Comparison of ENCODE assay signal across 13 cellular contexts in genomic region chr20:20680991-20681508, GRCh38. TPM values are rescaled to one million over a fixed set of nuclear protein-coding genes. Genes with fewer than 3 reads are reported as not detected.
A peak's percentile ranks its signal among the peaks of the same experiment; 100 is the strongest.
DNase-seq lines count a peak whose midpoint lies in the region; ATAC-seq and TF ChIP-seq lines count a peak whose summit lies in the region.
"Had no signal": no experiment of that assay in that cellular context is flagged by ENCODE, and none has a peak within 500 bp of the region (broad histone marks: within the 10 kb centered on the region; RNA-seq: fewer than 3 reads in every experiment).

No MANE protein-coding gene starts in this region.

- TF ChIP-seq POLR2A in spleen (IDR thresholded peaks at IDR 0.05) = no peak

- no peaks in the 10 kb centered on the region for H3K9me3 ChIP-seq in CD4-positive, alpha-beta memory T cell (ENCODE audit: control insufficient read depth in 1 of 2, low read length in 2 of 2)
- H3K9me3 ChIP-seq in spleen = no peaks in the 10 kb centered on the region
- H3K9me3 ChIP-seq: SJCRH30, thoracic aorta had no signal

- ATAC-seq in left colon (peak; percentile 20), GM19455 (IDR thresholded peaks at IDR 0.05; ENCODE audit: unreplicated experiment) (no peak)

- no peaks in the 10 kb centered on the region for H3K4me1 ChIP-seq in CD4-positive, alpha-beta memory T cell (ENCODE audit: insufficient read depth, low read length)
- H3K4me1 ChIP-seq in spleen = peaks cover 0 to 58% (median 22%) of the 10 kb centered on the region in 6 donors
- H3K4me1 ChIP-seq: SJCRH30 had no signal

- H3K36me3 Mint-ChIP-seq in CD4-positive, alpha-beta memory T cell = peaks cover 27 to 28% of the 10 kb centered on the region in 2 donors

- POLR2A ChIA-PET in CD4-positive, alpha-beta memory T cell (lab: Charles Lee; ENCODE audit: partially characterized antibody) = no interaction called here

- H3K4me3 Mint-ChIP-seq in CD4-positive, alpha-beta memory T cell = no peak overlapping the region

- DNase-seq in CD4-positive, alpha-beta memory T cell = no peak
- DNase-seq in GM20000 (ENCODE audit: low spot score) (peak; percentile 22), NCI-H510A (lab: John Stamatoyannopoulos, UW) (peak; percentile 16), left colon (no peak), inferior parietal cortex (ENCODE audit: extremely low spot score) (no peak), spleen (no peak), NCI-H2196 treated with DMSO at 0.1 percent for 48 hours (lab: John Stamatoyannopoulos, UW; ENCODE audit: unreplicated experiment) (no peak)
- DNase-seq: C1 segment of cervical spinal cord; NCI-H146; SJCRH30; stimulated activated CD4-positive, alpha-beta T cell treated with anti-CD3 and anti-CD28 coated beads, Interleukin-4, amount 100 ng/mL, for 1 hour had no signal

- WGBS in spleen, 5 donors = 38 to 50% (median 45%) methylated on average over 7 of the region's 7 CpGs

- TF ChIP-seq CTCF in GM20000 (IDR thresholded peaks at IDR 0.05; ENCODE audit: extremely low read depth, missing control alignments) = no peak
- TF ChIP-seq CTCF in spleen (IDR thresholded peaks at IDR 0.05 in 8 of 11, conservative IDR thresholded peaks at IDR 0.05 in 3 of 11) = no peak

- peaks cover 46 to 70% (median 57%) of the 10 kb centered on the region in 4 donors for H3K4me1 Mint-ChIP-seq in CD4-positive, alpha-beta memory T cell

- peaks cover 0 to 1% (median 0%) of the 10 kb centered on the region in 8 donors for H3K9me3 Mint-ChIP-seq in CD4-positive, alpha-beta memory T cell

- H3K27me3 Mint-ChIP-seq in CD4-positive, alpha-beta memory T cell = no peaks in the 10 kb centered on the region

- H3K4me3 ChIP-seq in CD4-positive, alpha-beta memory T cell (ENCODE audit: low read length in 2 of 2) = no peak overlapping the region
- H3K4me3 ChIP-seq in spleen = no peak overlapping the region
- H3K4me3 ChIP-seq: SJCRH30, thoracic aorta had no signal

- CTCF ChIA-PET in CD4-positive, alpha-beta memory T cell (lab: Charles Lee; ENCODE audit: partially characterized antibody) = no interaction called here

- no peaks in the 10 kb centered on the region for H3K27me3 ChIP-seq in CD4-positive, alpha-beta memory T cell (ENCODE audit: insufficient read depth, low read length)
- H3K27me3 ChIP-seq in spleen (replicated peaks in 1 of 7) = no peaks in the 10 kb centered on the region
- H3K27me3 ChIP-seq: SJCRH30 had no signal

- H3K27ac Mint-ChIP-seq in CD4-positive, alpha-beta memory T cell = peak overlapping the region in 6 of 7 donors; percentile 28 to 77 (median 62)

- no peak overlapping the region for H3K27ac ChIP-seq in CD4-positive, alpha-beta memory T cell (ENCODE audit: low read depth, low read length)
- peak overlapping the region in 3 of 8 donors; percentile 42 to 70 (median 45) for H3K27ac ChIP-seq in spleen
- H3K27ac ChIP-seq: SJCRH30, thoracic aorta had no signal

- H3K36me3 ChIP-seq in CD4-positive, alpha-beta memory T cell (ENCODE audit: insufficient read depth, low read length) = no peaks in the 10 kb centered on the region
- peaks cover 0 to 24% (median 0%) of the 10 kb centered on the region in 6 donors for H3K36me3 ChIP-seq in spleen
- H3K36me3 ChIP-seq: SJCRH30, thoracic aorta had no signal

- intact Hi-C loops in CD4-positive, alpha-beta memory T cell (cut with micrococcal nuclease) = no loop called here
- intact Hi-C loops in left colon (cut with DNase I, micrococcal nuclease) = no loop called here
- intact Hi-C loops in spleen (cut with DNase I; ENCODE audit: low total_unique reads) = no loop called here

RNA-seq across cellular contexts. Expression of gene RALGAPA2, which starts 31.4 kb away (rescaled TPM):
- 10 to 100 TPM; 33.6 to 36.3 TPM for total RNA-seq in CD4-positive, alpha-beta memory T cell
- polyA plus RNA-seq in CD4-positive, alpha-beta memory T cell = 1 to 10 TPM; 1.6 to 9.3 TPM
- 10 to 100 TPM; 55.5 to 80.0 TPM for total RNA-seq in left colon
- total RNA-seq in spleen = 10 to 100 TPM; 27.0 to 55.2 (median 35.5) TPM
- 1 to 10 TPM; 1.2 to 3.0 (median 1.8) TPM for polyA plus RNA-seq in spleen

Comparison
In these comparisons a context has a peak if more than half of its experiments do, and no peak if none do; other contexts are left out.
1. DNase-seq: peak in GM20000 (single experiment) and NCI-H510A (single experiment); none in CD4-positive, alpha-beta memory T cell (0 of 5), left colon (0 of 2), inferior parietal cortex (single experiment), spleen (single experiment) and NCI-H2196 treated with DMSO at 0.1 percent for 48 hours (single experiment).